ENCODE assay signal across 13 cellular contexts in genomic region chr9:127049581-127049980, GRCh38.
A peak's percentile ranks its signal among the peaks of the same experiment; 100 is the strongest.
DNase-seq lines count a peak whose midpoint lies in the region; ATAC-seq and TF ChIP-seq lines count a peak whose summit lies in the region.
"Had no signal": no experiment of that assay in that cellular context is flagged by ENCODE, and none has a peak within 500 bp of the region (broad histone marks: within the 10 kb centered on the region; RNA-seq: fewer than 3 reads in every experiment).

No MANE protein-coding gene starts in this region.

- no peaks in the 10 kb centered on the region for H3K27me3 Mint-ChIP-seq in Calu3 (ENCODE audit: unreplicated experiment)
- no peaks in the 10 kb centered on the region for H3K27me3 Mint-ChIP-seq in natural killer cell treated with Interleukin-12 subunit alpha and Interleukin-12 subunit beta and Interleukin-15 and Interleukin-18, amount 100 ng/mL, for 72 hours

- H3K4me3 ChIP-seq in WERI-Rb-1 (ENCODE audit: low read depth, low read length), result no peak overlapping the region

- no peaks in the 10 kb centered on the region for H3K9me3 Mint-ChIP-seq in Calu3 (ENCODE audit: low read depth, unreplicated experiment)
- no peaks in the 10 kb centered on the region for H3K9me3 Mint-ChIP-seq in natural killer cell treated with Interleukin-12 subunit alpha and Interleukin-12 subunit beta and Interleukin-15 and Interleukin-18, amount 100 ng/mL, for 72 hours

- no peaks in the 10 kb centered on the region for H3K36me3 Mint-ChIP-seq in Calu3 (ENCODE audit: insufficient read depth, unreplicated experiment)
- no peaks in the 10 kb centered on the region for H3K36me3 Mint-ChIP-seq in natural killer cell treated with Interleukin-12 subunit alpha and Interleukin-12 subunit beta and Interleukin-15 and Interleukin-18, amount 100 ng/mL, for 72 hours

- DNase-seq in Calu3 (no peak), M059J (ENCODE audit: low read depth) (peak; percentile 34), dermis blood vessel endothelial cell (peak; percentile 61), NAMALWA (ENCODE audit: low spot score) (no peak), NCI-H187 (lab: John Stamatoyannopoulos, UW) (no peak), WERI-Rb-1 (no peak)
- DNase-seq in natural killer cell treated with Interleukin-12 subunit alpha and Interleukin-12 subunit beta and Interleukin-15 and Interleukin-18, amount 100 ng/mL, for 72 hours (ENCODE audit: low spot score), result no peak
- no peak for DNase-seq in stimulated activated CD4-positive, alpha-beta T cell treated with anti-CD3 and anti-CD28 coated beads, Interleukin-15, amount 100 ng/mL, for 24 hours
- DNase-seq: Kasumi-1, NCI-H187 treated with DMSO at 0.1 percent for 48 hours, NCI-H748 treated with DMSO at 0.1 percent for 48 hours had no signal

- no peak for TF ChIP-seq CTCF in Calu3 (IDR thresholded peaks at IDR 0.05; ENCODE audit: unreplicated experiment)
- no peak for TF ChIP-seq CTCF in WERI-Rb-1 (IDR thresholded peaks at IDR 0.05; ENCODE audit: low read depth, low read length)

- BruUV-seq in Calu3 (replicated peaks; lab: Mats Ljungman, UMichigan), result no TSS peak

- H3K36me3 ChIP-seq in WERI-Rb-1, result peaks cover 12% of the 10 kb centered on the region; the same call in 1 of the 2 replicates
- H3K36me3 ChIP-seq: thoracic aorta had no signal

- H3K9me3 ChIP-seq in WERI-Rb-1 (ENCODE audit: severe bottlenecking), result no peaks in the 10 kb centered on the region
- H3K9me3 ChIP-seq: thoracic aorta had no signal

- peak overlapping the region; percentile 15 for H3K27ac Mint-ChIP-seq in Calu3 (ENCODE audit: unreplicated experiment)
- peak overlapping the region; percentile 69 to 85 for H3K27ac Mint-ChIP-seq in natural killer cell treated with Interleukin-12 subunit alpha and Interleukin-12 subunit beta and Interleukin-15 and Interleukin-18, amount 100 ng/mL, for 72 hours

- no peaks in the 10 kb centered on the region for H3K27me3 ChIP-seq in WERI-Rb-1 (ENCODE audit: insufficient read depth, low read depth, severe bottlenecking)

- no peak overlapping the region for H3K4me3 Mint-ChIP-seq in Calu3 (ENCODE audit: low read depth, unreplicated experiment)
- H3K4me3 Mint-ChIP-seq in natural killer cell treated with Interleukin-12 subunit alpha and Interleukin-12 subunit beta and Interleukin-15 and Interleukin-18, amount 100 ng/mL, for 72 hours, result peak overlapping the region; percentile 77

- CTCF ChIA-PET in Calu3 (lab: Charles Lee), result interaction anchor here (0.9 kb wide), 1 partner anchor 64 kb away, joined by 4 read pairs; no protein-coding TSS in a partner anchor

- intact Hi-C loops in Calu3 (cut with micrococcal nuclease; ENCODE audit: unreplicated experiment), result no loop called here

- no peak overlapping the region for H3K27ac ChIP-seq in WERI-Rb-1
- H3K27ac ChIP-seq: parathyroid adenoma had no signal

- H3K4me1 Mint-ChIP-seq in Calu3 (ENCODE audit: low read depth, unreplicated experiment), result peaks cover 15% of the 10 kb centered on the region
- H3K4me1 Mint-ChIP-seq in natural killer cell treated with Interleukin-12 subunit alpha and Interleukin-12 subunit beta and Interleukin-15 and Interleukin-18, amount 100 ng/mL, for 72 hours (ENCODE audit: low read depth in 2 of 2), result peaks cover 24 to 28% of the 10 kb centered on the region in 2 donors

- ATAC-seq in natural killer cell treated with Interleukin-12 subunit alpha and Interleukin-12 subunit beta and Interleukin-15 and Interleukin-18, amount 100 ng/mL, for 72 hours, result no peak

Comparison
In these comparisons a context has a peak if more than half of its experiments do, and no peak if none do; other contexts are left out.
1. DNase-seq: peak in M059J (single experiment) and dermis blood vessel endothelial cell (single experiment); none in Calu3 (single experiment), natural killer cell treated with Interleukin-12 subunit alpha and Interleukin-12 subunit beta and Interleukin-15 and Interleukin-18, amount 100 ng/mL, for 72 hours (single experiment), NAMALWA (single experiment), NCI-H187 (0 of 2), WERI-Rb-1 (single experiment) and stimulated activated CD4-positive, alpha-beta T cell treated with anti-CD3 and anti-CD28 coated beads, Interleukin-15, amount 100 ng/mL, for 24 hours (single experiment).